Comparison of ENCODE assay signal across 21 cellular contexts in the genomic region with DNA sequence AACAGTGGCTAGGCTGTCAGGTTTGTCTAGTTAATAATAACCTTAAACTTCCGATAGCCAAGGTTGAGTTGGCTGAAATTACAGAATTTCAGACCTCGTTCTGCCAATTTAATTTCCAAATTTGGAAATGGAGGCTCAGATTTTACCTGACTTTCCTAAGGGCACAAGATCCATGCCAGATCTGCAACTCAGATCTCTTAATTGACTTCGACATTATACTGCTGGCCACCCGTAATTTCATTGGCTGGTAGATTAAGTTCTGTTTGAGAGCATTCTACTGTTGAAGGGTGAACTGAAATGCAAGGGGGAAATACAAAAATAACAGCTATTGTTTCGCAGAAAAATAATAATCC.
A peak's percentile ranks its signal among the peaks of the same experiment; 100 is the strongest.
DNase-seq lines count a peak whose midpoint lies in the region; ATAC-seq, FAIRE-seq and TF ChIP-seq lines count a peak whose summit lies in the region.
"Had no signal": no experiment of that assay in that cellular context is flagged by ENCODE, and none has a peak within 500 bp of the region (broad histone marks: within the 10 kb centered on the region; RNA-seq: fewer than 3 reads in every experiment).

No MANE protein-coding gene starts in this region.

- no peak overlapping the region for H3K4me3 ChIP-seq in liver (ENCODE audit: low read depth in 1 of 3, low read length in 3 of 3)
- no peak overlapping the region for H3K4me3 ChIP-seq in HepG2 (replicated peaks in 1 of 3; ENCODE audit: insufficient read depth in 1 of 3, low read depth in 2 of 3, low read length in 3 of 3)
- H3K4me3 ChIP-seq in endodermal cell (ENCODE audit: low read length) = peak overlapping the region; percentile 2
- no peak overlapping the region for H3K4me3 ChIP-seq in mesendoderm (ENCODE audit: low read length)
- no peak overlapping the region for H3K4me3 ChIP-seq in MG63
- H3K4me3 ChIP-seq: A549, GM23338 had no signal

- BruUV-seq in HepG2 (replicated peaks; lab: Mats Ljungman, UMichigan) = no TSS peak

- peaks cover 0 to 30% (median 24%) of the 10 kb centered on the region in 4 donors for H3K4me1 ChIP-seq in liver (ENCODE audit: control insufficient read depth in 4 of 4, insufficient read depth in 4 of 4, low read length in 3 of 4)
- no peaks in the 10 kb centered on the region for H3K4me1 ChIP-seq in HepG2 (ENCODE audit: insufficient read depth, low read length)
- H3K4me1 ChIP-seq in endodermal cell (ENCODE audit: control insufficient read depth, insufficient read depth, low read length) = peaks cover 14% of the 10 kb centered on the region
- peaks cover 9% of the 10 kb centered on the region for H3K4me1 ChIP-seq in mesendoderm (ENCODE audit: control insufficient read depth, low read depth, low read length)
- H3K4me1 ChIP-seq: A549 had no signal

- H3K27me3 ChIP-seq in liver (ENCODE audit: control insufficient read depth in 4 of 4, insufficient read depth in 4 of 4, low read length in 3 of 4) (no peaks in the 10 kb centered on the region), HepG2 (ENCODE audit: control insufficient read depth in 1 of 2, insufficient read depth in 2 of 2, low read length in 2 of 2) (no peaks in the 10 kb centered on the region), endodermal cell (ENCODE audit: control insufficient read depth, insufficient read depth, low read length, poor library complexity, severe bottlenecking) (no peaks in the 10 kb centered on the region), mesendoderm (ENCODE audit: insufficient read depth, low read length, poor library complexity) (no peaks in the 10 kb centered on the region), MG63 (no peaks in the 10 kb centered on the region)

- TF ChIP-seq CTCF in liver (IDR thresholded peaks at IDR 0.05; ENCODE audit: low read depth, low read length, missing input control) = no peak
- TF ChIP-seq CTCF in HepG2 (CRISPR knock-in tag; IDR thresholded peaks at IDR 0.05) = no peak
- TF ChIP-seq CTCF in endodermal cell (conservative IDR thresholded peaks at IDR 0.05) = no peak

- peak overlapping the region; percentile 54 for H3K56ac ChIP-seq in mesendoderm (ENCODE audit: low read length)

- H2AFZ ChIP-seq in HepG2 (ENCODE audit: low read length) = no peak overlapping the region
- H2AFZ ChIP-seq: GM23338 had no signal

- DNase-seq in HepG2 (ENCODE audit: low spot score) (no peak), endodermal cell (no peak), mesendoderm (no peak), GM12892 (ENCODE audit: insufficient read length) (no peak), MG63 (no peak)
- DNase-seq: 8988T; ACHN; AML-193; C1 segment of cervical spinal cord; CD4-positive, alpha-beta memory T cell; COR-L47; DMS53; DND-41; H9 had no signal

- FAIRE-seq in HepG2 (lab: Jason Lieb, UNC) = no peak
- no peak for FAIRE-seq in GM12892 (lab: Jason Lieb, UNC)
- FAIRE-seq: A549, G401.6, GM19239 had no signal

- peak overlapping the region; percentile 44 for H3K27ac Mint-ChIP-seq in endodermal cell
- H3K27ac Mint-ChIP-seq: CD4-positive, alpha-beta memory T cell; GM23338; H9 had no signal

- no peak overlapping the region for H3K23ac ChIP-seq in mesendoderm (ENCODE audit: low read length)

- no peak overlapping the region for H2AK5ac ChIP-seq in mesendoderm (ENCODE audit: low read length)

- H3K4me1 Mint-ChIP-seq in endodermal cell = peaks cover 40% of the 10 kb centered on the region
- H3K4me1 Mint-ChIP-seq: CD4-positive, alpha-beta memory T cell; GM23338 had no signal

- no peaks in the 10 kb centered on the region for H3K9me3 Mint-ChIP-seq in endodermal cell
- H3K9me3 Mint-ChIP-seq: H9 had no signal

- WGBS in liver = 42% methylated on average over 5 of the region's 5 CpGs
- WGBS in HepG2 (ENCODE audit: low lambda C conversion rate) = 10% methylated on average over 5 of the region's 5 CpGs
- 80 to 90% methylated on average over 4 to 5 of the region's 5 CpGs for WGBS in endodermal cell (ENCODE audit: insufficient coverage in 1 of 2, insufficient read length in 1 of 2), 2 experiments
- WGBS in mesendoderm (ENCODE audit: extremely low coverage, insufficient coverage, low lambda C conversion rate) = no CpG with 5 or more reads among the region's 5 CpGs

- no peak overlapping the region for H2BK15ac ChIP-seq in mesendoderm (replicated peaks; ENCODE audit: low read depth)

- no peak for ATAC-seq in HepG2
- ATAC-seq in GM19452 (IDR thresholded peaks at IDR 0.05; ENCODE audit: unreplicated experiment) = no peak
- ATAC-seq: A549, HCT116 had no signal

- H3K27ac ChIP-seq in liver (ENCODE audit: low read depth in 1 of 2, low read length in 2 of 2) (peak overlapping the region in 1 of 2 donors; percentile 23), HepG2 (ENCODE audit: extremely low read length, insufficient read depth, low read length) (no peak overlapping the region), endodermal cell (ENCODE audit: low read depth, low read length) (no peak overlapping the region), mesendoderm (ENCODE audit: low read depth, low read length) (no peak overlapping the region)
- H3K27ac ChIP-seq: A549 had no signal

- POLR2A ChIA-PET in HepG2 (lab: Yijun Ruan, JAX) = no interaction called here

- H3K4ac ChIP-seq in mesendoderm (ENCODE audit: low read depth, low read length) = no peak overlapping the region

- H3K4me3 Mint-ChIP-seq in endodermal cell = no peak overlapping the region
- H3K4me3 Mint-ChIP-seq: CD4-positive, alpha-beta memory T cell; GM23338; H9 had no signal

- CTCF ChIA-PET in HepG2 (lab: Yijun Ruan, JAX; ENCODE audit: low intra/inter-chr PET ratio, low total read pairs) = no interaction called here

- TF ChIP-seq POLR2A in HepG2 (IDR thresholded peaks at IDR 0.05; ENCODE audit: insufficient read depth in 1 of 2, low read depth in 2 of 2, low read length in 2 of 2) (no peak), GM12892 (IDR thresholded peaks at IDR 0.05; ENCODE audit: low read depth, low read length) (no peak)

- no peak for TF ChIP-seq EP300 in HepG2 (IDR thresholded peaks at IDR 0.05; ENCODE audit: low read depth in 2 of 2, low read length in 2 of 2)
- TF ChIP-seq EP300 in HepG2 (CRISPR knock-in tag; IDR thresholded peaks at IDR 0.05; ENCODE audit: borderline replicate concordance) = no peak

- no peaks in the 10 kb centered on the region for H3K9me3 ChIP-seq in liver (ENCODE audit: control insufficient read depth in 4 of 4, low read length in 3 of 4)
- H3K9me3 ChIP-seq in HepG2 (ENCODE audit: low read length) = no peaks in the 10 kb centered on the region
- peaks cover 7% of the 10 kb centered on the region for H3K9me3 ChIP-seq in endodermal cell (ENCODE audit: control insufficient read depth, low read length)
- H3K9me3 ChIP-seq in MG63 = no peaks in the 10 kb centered on the region
- H3K9me3 ChIP-seq: A549 had no signal

- H3K79me2 ChIP-seq in HepG2 (ENCODE audit: insufficient read depth, low read length) = no peaks in the 10 kb centered on the region
- H3K79me2 ChIP-seq in mesendoderm (ENCODE audit: control insufficient read depth, insufficient read depth, low read length) = no peaks in the 10 kb centered on the region

- no peaks in the 10 kb centered on the region for H3K79me1 ChIP-seq in mesendoderm (ENCODE audit: low read length)

- intact Hi-C loops in HepG2 (cut with micrococcal nuclease; ENCODE audit: unreplicated experiment) = no loop called here

- in situ Hi-C loops in HepG2 (cut with HindIII; ENCODE audit: extremely low pct_ligation_motif_present, low pct_unique_long_range_greater_than_20kb) = no loop called here

- H2BK5ac ChIP-seq in mesendoderm (ENCODE audit: low read length) = peak overlapping the region; percentile 33

- H4K20me1 ChIP-seq in HepG2 (ENCODE audit: insufficient read depth, low read length) = no peaks in the 10 kb centered on the region

- H3K4me2 ChIP-seq in HepG2 (ENCODE audit: low read depth, low read length) (no peak overlapping the region), mesendoderm (ENCODE audit: low read length) (no peak overlapping the region)
- H3K4me2 ChIP-seq: A549, GM23338 had no signal

- H4K5ac ChIP-seq in mesendoderm (ENCODE audit: low read length) = no peak overlapping the region

- peaks cover 15% of the 10 kb centered on the region for H3K27me3 Mint-ChIP-seq in endodermal cell (ENCODE audit: insufficient read depth)
- H3K27me3 Mint-ChIP-seq: CD4-positive, alpha-beta memory T cell had no signal

- H3K18ac ChIP-seq in mesendoderm (ENCODE audit: low read length) = peak overlapping the region; percentile 68

- H3K9ac ChIP-seq in liver (ENCODE audit: low read depth in 1 of 2, low read length in 2 of 2) (no peak overlapping the region), HepG2 (ENCODE audit: insufficient read depth, low read depth, low read length) (no peak overlapping the region), endodermal cell (ENCODE audit: extremely low read depth, low read length, poor library complexity, severe bottlenecking) (no peak overlapping the region), mesendoderm (ENCODE audit: low read length) (no peak overlapping the region)

- TF ChIP-seq RAD21 in liver (IDR thresholded peaks at IDR 0.05) = peak in 1 of 2 donors; percentile 26
- no peak for TF ChIP-seq RAD21 in HepG2 (CRISPR knock-in tag; IDR thresholded peaks at IDR 0.05)

- no peaks in the 10 kb centered on the region for H3K36me3 Mint-ChIP-seq in endodermal cell (ENCODE audit: low read depth)
- H3K36me3 Mint-ChIP-seq: CD4-positive, alpha-beta memory T cell had no signal

- no peaks in the 10 kb centered on the region for H3K36me3 ChIP-seq in liver (ENCODE audit: control insufficient read depth in 4 of 4, insufficient read depth in 3 of 4, low read depth in 1 of 4, low read length in 3 of 4)
- no peaks in the 10 kb centered on the region for H3K36me3 ChIP-seq in HepG2 (replicated peaks in 1 of 2; ENCODE audit: control insufficient read depth in 1 of 2, insufficient read depth in 2 of 2, low read length in 2 of 2)
- H3K36me3 ChIP-seq in endodermal cell (ENCODE audit: control insufficient read depth, insufficient read depth, low read length) = no peaks in the 10 kb centered on the region
- no peaks in the 10 kb centered on the region for H3K36me3 ChIP-seq in mesendoderm (ENCODE audit: control insufficient read depth, insufficient read depth, low read length)
- no peaks in the 10 kb centered on the region for H3K36me3 ChIP-seq in MG63

- H4K8ac ChIP-seq in mesendoderm (ENCODE audit: low read depth, low read length) = no peak overlapping the region

- no peak overlapping the region for H2BK120ac ChIP-seq in mesendoderm (ENCODE audit: low read depth, low read length)

TF ChIP-seq in liver, 16 proteins besides CTCF, POLR2A, EP300 and RAD21 (continues in another document):
- TF ChIP-seq FOXA1 (IDR thresholded peaks at IDR 0.05) = no peak
- peak in 1 of 2 donors; percentile 60 for TF ChIP-seq HNF4A (conservative IDR thresholded peaks at IDR 0.05)
- peak in 1 of 2 donors; percentile 31 for TF ChIP-seq RXRA (IDR thresholded peaks at IDR 0.05)

TF ChIP-seq in HepG2, 621 proteins besides CTCF, POLR2A, EP300 and RAD21 (continues in another document):
- TF ChIP-seq ZBTB38 (CRISPR knock-in tag; IDR thresholded peaks at IDR 0.05) (no peak), ZNF234 (CRISPR knock-in tag; conservative IDR thresholded peaks at IDR 0.05) (no peak)
